Comparison of ENCODE assay signal across 1 cellular context in the genomic region with DNA sequence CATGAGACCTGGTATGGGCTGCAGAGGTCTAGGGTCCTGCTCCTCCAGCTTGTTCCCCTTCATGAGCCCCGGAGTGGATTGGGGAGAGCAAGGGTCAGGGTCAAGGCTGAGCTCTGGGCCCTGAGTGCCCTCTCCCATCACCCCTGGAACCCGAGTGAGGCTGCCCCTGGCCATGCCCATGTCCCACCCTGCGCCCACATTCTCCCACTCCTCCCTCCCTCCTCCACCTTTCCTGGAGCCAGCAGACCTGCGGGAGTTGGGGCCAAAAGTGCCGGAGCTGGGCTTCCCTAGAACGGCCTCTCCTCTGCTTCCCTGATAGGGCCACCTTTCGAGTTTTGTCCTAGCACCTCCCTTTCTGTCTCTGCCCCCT.
TF ChIP-seq lines count a peak whose summit lies in the region.

No MANE protein-coding gene starts in this region.

TF ChIP-seq in H1, 55 proteins besides CTCF, POLR2A, EP300 and RAD21:
- TF ChIP-seq POLR2AphosphoS5 (IDR thresholded peaks at IDR 0.05; ENCODE audit: low read depth, low read length) (0 out of 2 replicates have a peak, but pooled peaks have one; percentile 2), SAP30 (IDR thresholded peaks at IDR 0.05; ENCODE audit: insufficient read depth, insufficient replicate concordance, low read length) (peak; percentile 7)
- TF ChIP-seq, protein P1, sequence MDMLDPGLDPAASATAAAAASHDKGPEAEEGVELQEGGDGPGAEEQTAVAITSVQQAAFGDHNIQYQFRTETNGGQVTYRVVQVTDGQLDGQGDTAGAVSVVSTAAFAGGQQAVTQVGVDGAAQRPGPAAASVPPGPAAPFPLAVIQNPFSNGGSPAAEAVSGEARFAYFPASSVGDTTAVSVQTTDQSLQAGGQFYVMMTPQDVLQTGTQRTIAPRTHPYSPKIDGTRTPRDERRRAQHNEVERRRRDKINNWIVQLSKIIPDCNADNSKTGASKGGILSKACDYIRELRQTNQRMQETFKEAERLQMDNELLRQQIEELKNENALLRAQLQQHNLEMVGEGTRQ (IDR thresholded peaks at IDR 0.05; ENCODE audit: low read length): no peak
